ENCODE assay signal across 1 cellular context in genomic region chr7:87220026-87220733, GRCh38.
TF ChIP-seq lines count a peak whose summit lies in the region.

No MANE protein-coding gene starts in this region.

TF ChIP-seq in SK-N-SH, 30 proteins besides CTCF, POLR2A, EP300 and RAD21 (continued from another document):
- TF ChIP-seq REST (IDR thresholded peaks at IDR 0.05; ENCODE audit: low read depth, low read length), result 0 out of 2 replicates have a peak, but pooled peaks have one; percentile 20
- TF ChIP-seq USF2 (IDR thresholded peaks at IDR 0.05; ENCODE audit: borderline replicate concordance, low read depth, low read length), result no peak
- no peak for TF ChIP-seq RXRA (IDR thresholded peaks at IDR 0.05; ENCODE audit: borderline replicate concordance, low read depth)
- no peak for TF ChIP-seq FOXJ3 (CRISPR knock-in tag; IDR thresholded peaks at IDR 0.05)
- TF ChIP-seq FOXM1 (IDR thresholded peaks at IDR 0.05; ENCODE audit: low read depth), result no peak
